ENCODE assay signal across 13 cellular contexts in the genomic region with DNA sequence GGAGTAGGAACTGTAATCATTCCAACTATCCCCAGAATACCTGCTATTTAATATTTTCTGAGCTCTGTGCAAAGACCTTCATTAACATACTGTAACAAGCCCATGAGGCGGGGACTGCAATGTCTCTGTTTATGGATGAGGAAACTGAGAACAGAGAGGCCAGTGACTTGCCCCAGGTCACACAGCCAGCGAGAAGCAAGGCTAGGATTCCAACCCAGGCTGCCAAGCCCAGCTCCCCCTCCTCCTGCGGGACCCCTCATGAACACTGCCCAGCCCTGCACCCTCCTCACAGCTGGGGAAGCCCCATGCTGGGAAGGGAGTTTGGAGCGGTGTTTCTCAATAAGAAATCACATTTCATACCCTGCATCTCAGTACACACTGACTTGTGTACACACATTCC. TPM values are rescaled to one million over a fixed set of nuclear protein-coding genes. Genes with fewer than 3 reads are reported as not detected.
DNase-seq lines count a peak whose midpoint lies in the region; ATAC-seq, FAIRE-seq and TF ChIP-seq lines count a peak whose summit lies in the region.
"Had no signal": no experiment of that assay in that cellular context is flagged by ENCODE, and none has a peak within 500 bp of the region (broad histone marks: within the 10 kb centered on the region; RNA-seq: fewer than 3 reads in every experiment).

No MANE protein-coding gene starts in this region.

- H3K23ac ChIP-seq in neuronal stem cell (ENCODE audit: low read depth, low read length, poor library complexity): no peak overlapping the region

- no peaks in the 10 kb centered on the region for H3K9me3 Mint-ChIP-seq in activated B cell treated with CpG ODN at 0.5 μM for 24 hours

- no CpG with 5 or more reads among the region's 4 CpGs for WGBS in neuronal stem cell (ENCODE audit: extremely low coverage in 2 of 2, insufficient read length in 2 of 2, insufficient replicate concordance in 1 of 2), 2 donors

- no peaks in the 10 kb centered on the region for H3K9me3 ChIP-seq in neuronal stem cell (replicated peaks in 1 of 2; ENCODE audit: control insufficient read depth in 2 of 2, insufficient read depth in 1 of 2, low read depth in 1 of 2, low read length in 2 of 2)

- intact Hi-C loops in activated B cell treated with CpG ODN at 0.5 μM for 24 hours (cut with micrococcal nuclease): loop anchor here (1.0 kb wide), 3 partner anchors 8 to 17 kb away; no protein-coding TSS in a partner anchor

- H3K4me2 ChIP-seq in neuronal stem cell (ENCODE audit: insufficient read depth, low read length, poor library complexity, severe bottlenecking): no peak overlapping the region

- H3K14ac ChIP-seq in neuronal stem cell (ENCODE audit: low read length): no peak overlapping the region

- H3K4me1 Mint-ChIP-seq in activated B cell treated with CpG ODN at 0.5 μM for 24 hours: peaks cover 96% of the 10 kb centered on the region

- H3K27ac ChIP-seq in neuronal stem cell (replicated peaks; ENCODE audit: low read length): no peak overlapping the region
- H3K27ac ChIP-seq: stomach had no signal

- peaks cover 0 to 2% of the 10 kb centered on the region in 2 donors for H3K4me1 ChIP-seq in neuronal stem cell (ENCODE audit: control insufficient read depth in 2 of 2, insufficient read depth in 1 of 2, low read depth in 1 of 2, low read length in 2 of 2)

- no peaks in the 10 kb centered on the region for H3K36me3 ChIP-seq in neuronal stem cell (replicated peaks in 1 of 2; ENCODE audit: control insufficient read depth in 2 of 2, insufficient read depth in 2 of 2, low read length in 2 of 2)

- no peak overlapping the region for H3K18ac ChIP-seq in neuronal stem cell (ENCODE audit: low read length)

- H3K27me3 ChIP-seq in neuronal stem cell (ENCODE audit: control insufficient read depth in 3 of 3, insufficient read depth in 3 of 3, low read depth in 1 of 3, low read length in 3 of 3): peaks cover 0 to 3% (median 0%) of the 10 kb centered on the region in 3 experiments
- H3K27me3 ChIP-seq: stomach had no signal

- no peak for TF ChIP-seq CTCF in activated B cell treated with CpG ODN at 0.5 μM for 24 hours (IDR thresholded peaks at IDR 0.05)

- ATAC-seq in GM21619 (IDR thresholded peaks at IDR 0.05; ENCODE audit: unreplicated experiment) (peak; percentile 3), activated B cell treated with CpG ODN at 0.5 μM for 24 hours (ENCODE audit: low read depth) (peak; percentile 6), HG03565 (IDR thresholded peaks at IDR 0.05; ENCODE audit: unreplicated experiment) (no peak)

- FAIRE-seq in HTR-8/SVneo (lab: Jason Lieb, UNC): no peak

- CTCF ChIA-PET in activated B cell treated with CpG ODN at 0.5 μM for 24 hours (lab: Charles Lee): interaction anchor here (0.8 to 0.9 kb wide), 3 partner anchors 8 to 20 kb away, joined by 3 to 4 read pairs (median 3); no protein-coding TSS in a partner anchor

- H3K27ac Mint-ChIP-seq in activated B cell treated with CpG ODN at 0.5 μM for 24 hours: peak overlapping the region; percentile 90

- in situ Hi-C loops in KBM-7 (cut with MboI; ENCODE audit: low pct_unique_long_range_greater_than_20kb, low sequenced_read_pairs): no loop called here

- peak overlapping the region; percentile 17; the same call in 1 of the 2 replicates for H3K4me3 ChIP-seq in GM08714 (ENCODE audit: low read length)
- H3K4me3 ChIP-seq in neuronal stem cell (ENCODE audit: low read length in 2 of 2): no peak overlapping the region
- H3K4me3 ChIP-seq: stomach had no signal

- peaks cover 80% of the 10 kb centered on the region for H3K36me3 Mint-ChIP-seq in activated B cell treated with CpG ODN at 0.5 μM for 24 hours (ENCODE audit: low read depth)

- H3K27me3 Mint-ChIP-seq in activated B cell treated with CpG ODN at 0.5 μM for 24 hours: no peaks in the 10 kb centered on the region

- H3K4ac ChIP-seq in neuronal stem cell (ENCODE audit: low read length): no peak overlapping the region

- H3K79me1 ChIP-seq in neuronal stem cell (ENCODE audit: low read depth, low read length): no peaks in the 10 kb centered on the region

- no peak overlapping the region for H2BK15ac ChIP-seq in neuronal stem cell (ENCODE audit: low read length)

- no peak overlapping the region for H2BK12ac ChIP-seq in neuronal stem cell (ENCODE audit: low read length)

- no peak overlapping the region for H4K91ac ChIP-seq in neuronal stem cell (ENCODE audit: low read depth, low read length, poor library complexity)

- H3K4me3 Mint-ChIP-seq in activated B cell treated with CpG ODN at 0.5 μM for 24 hours: peak overlapping the region; percentile 78
- H3K4me3 Mint-ChIP-seq: activated T-cell treated with anti-CD3 and anti-CD28 coated beads, Interleukin-2, amount 50 U/mL, for 4 hours had no signal

- no peak overlapping the region for H2AFZ ChIP-seq in neuronal stem cell (ENCODE audit: low read length)

- H3K9ac ChIP-seq in neuronal stem cell (ENCODE audit: low read depth, low read length, poor library complexity): no peak overlapping the region

- DNase-seq in activated B cell treated with CpG ODN at 0.5 μM for 24 hours (no peak), neuronal stem cell (ENCODE audit: low spot score) (no peak), HTR-8/SVneo (ENCODE audit: insufficient read length, low spot score) (no peak), KBM-7 (no peak)
- DNase-seq: activated T-cell treated with anti-CD3 and anti-CD28 coated beads, Interleukin-2, amount 50 U/mL, for 4 hours; DMS153; NCI-H1092; NCI-H446 treated with DMSO at 0.1 percent for 48 hours; stimulated activated CD4-positive, alpha-beta T cell treated with anti-CD3 and anti-CD28 coated beads, Interleukin-2, amount 100 ng/mL, for 24 hours; stomach had no signal

- H2BK5ac ChIP-seq in neuronal stem cell (ENCODE audit: low read length): no peak overlapping the region

- H2BK120ac ChIP-seq in neuronal stem cell (ENCODE audit: low read depth, low read length): no peak overlapping the region

- H2AK5ac ChIP-seq in neuronal stem cell (ENCODE audit: low read depth, low read length): peak overlapping the region; percentile 24

- POLR2A ChIA-PET in activated B cell treated with CpG ODN at 0.5 μM for 24 hours (lab: Charles Lee): interaction anchor here (0.7 to 4.8 kb wide), 13 partner anchors 9 to 61 kb away, joined by 3 to 45 read pairs (median 5); no protein-coding TSS in a partner anchor

- no peak overlapping the region for H4K8ac ChIP-seq in neuronal stem cell (ENCODE audit: low read depth, low read length)

RNA-seq across cellular contexts. Expression of gene HVCN1, which starts 10.9 kb away (rescaled TPM):
- 80.7 and 83.9 TPM in 2 replicates for total RNA-seq in activated B cell treated with CpG ODN at 0.5 μM for 24 hours
- 11.0 TPM for polyA plus RNA-seq in neuronal stem cell (2013, experiment 1 of 2)
- polyA plus RNA-seq in neuronal stem cell (2013, experiment 2 of 2): 11.1 TPM
